Comparison of ENCODE assay signal across 8 cellular contexts in genomic region chr9:135500071-135500524, GRCh38. TPM values are rescaled to one million over a fixed set of nuclear protein-coding genes. Genes with fewer than 3 reads are reported as not detected.
DNase-seq lines count a peak whose midpoint lies in the region; ATAC-seq, FAIRE-seq and TF ChIP-seq lines count a peak whose summit lies in the region.

No MANE protein-coding gene starts in this region.

- peak overlapping the region; percentile 90 for H3K4me3 ChIP-seq in BE2C (ENCODE audit: low read depth, low read length)
- peak overlapping the region; percentile 87 for H3K4me3 ChIP-seq in H7 (ENCODE audit: insufficient read depth, low read depth, low read length)
- peak overlapping the region; percentile 68 for H3K4me3 ChIP-seq in fibroblast of mammary gland (ENCODE audit: control insufficient read depth, low read depth, low read length)
- peak overlapping the region; percentile 86 to 98 (median 90) for H3K4me3 ChIP-seq in pancreas

- intact Hi-C loops in pancreas (cut with DNase I) = no loop called here

- H3K27me3 ChIP-seq in BE2C = no peaks in the 10 kb centered on the region
- H3K27me3 ChIP-seq in H7 (ENCODE audit: control insufficient read depth, insufficient read depth, low read length) = no peaks in the 10 kb centered on the region; the same call in 1 of the 2 replicates
- H3K27me3 ChIP-seq in pancreas = no peaks in the 10 kb centered on the region

- H3K4me1 ChIP-seq in BE2C (no peaks in the 10 kb centered on the region), pancreas (peaks cover 0 to 11% (median 3%) of the 10 kb centered on the region in 3 donors)

- FAIRE-seq in pancreas (lab: Jason Lieb, UNC) = no peak
- FAIRE-seq in frontal cortex (lab: Jason Lieb, UNC) = no peak

- ATAC-seq in pancreas = peak in 3 of 4 donors; percentile 16 to 31 (median 22)
- ATAC-seq in GM18858 (IDR thresholded peaks at IDR 0.05; ENCODE audit: unreplicated experiment) = no peak

- WGBS in pancreas, 2 donors = 0% methylated on average over 26 to 29 of the region's 29 CpGs

- peaks cover 34% of the 10 kb centered on the region for H3K36me3 ChIP-seq in BE2C
- H3K36me3 ChIP-seq in H7 (replicated peaks; ENCODE audit: control insufficient read depth, insufficient read depth, low read length) = peaks cover 18% of the 10 kb centered on the region
- peaks cover 2 to 12% (median 7%) of the 10 kb centered on the region in 3 donors for H3K36me3 ChIP-seq in pancreas

- H3K9me3 ChIP-seq in BE2C (no peaks in the 10 kb centered on the region), pancreas (no peaks in the 10 kb centered on the region)

- no peak for DNase-seq in BE2C
- no peak for DNase-seq in H7
- peak; percentile 34 for DNase-seq in SW480 (ENCODE audit: low spot score)
- peak; percentile 47 for DNase-seq in fibroblast of mammary gland (ENCODE audit: low read depth)
- no peak for DNase-seq in pancreas
- DNase-seq in occipital lobe (lab: John Stamatoyannopoulos, UW) = no peak
- no peak for DNase-seq in frontal cortex (ENCODE audit: low spot score in 2 of 2)

- H3K27ac ChIP-seq in pancreas = peak overlapping the region; percentile 55 to 75 (median 70)

- TF ChIP-seq CTCF in BE2C (IDR thresholded peaks at IDR 0.05; ENCODE audit: low read depth, low read length) = no peak
- no peak for TF ChIP-seq CTCF in fibroblast of mammary gland (conservative IDR thresholded peaks at IDR 0.05; ENCODE audit: control insufficient read depth, insufficient read depth, low read depth, low read length)
- no peak for TF ChIP-seq CTCF in pancreas (IDR thresholded peaks at IDR 0.05)

RNA-seq across cellular contexts. Expression of gene MRPS2, which starts 0.4 kb away (rescaled TPM):
- 553 TPM for polyA plus RNA-seq in BE2C (2012; ENCODE audit: insufficient read depth, insufficient read length, low read depth)
- 115 and 121 TPM in 2 replicates for total RNA-seq in H7 (2014; rRNA removed; shearing (Covaris generic))
- total RNA-seq in pancreas (10 to 100 TPM; 16.0 to 22.4 (median 18.8) TPM), occipital lobe (9.7 TPM), frontal cortex (13.9 TPM)
- 10 to 100 TPM; 30.3 to 34.9 TPM for polyA plus RNA-seq in pancreas

RNA-seq across cellular contexts. Expression of gene PPP1R26, which starts 20.5 kb away (rescaled TPM):
- 12.8 TPM for polyA plus RNA-seq in BE2C (2012; ENCODE audit: insufficient read depth, insufficient read length, low read depth)
- total RNA-seq in H7 (2014; rRNA removed; shearing (Covaris generic)) = 40.8 and 58.8 TPM in 2 replicates
- total RNA-seq in pancreas (10 to 100 TPM in 5 of 6 donors, 1 to 10 TPM in 1; 9.4 to 20.0 (median 12.1) TPM), occipital lobe (38.5 TPM), frontal cortex (35.5 TPM)
- polyA plus RNA-seq in pancreas = 10 to 100 TPM; 12.9 to 14.9 TPM

RNA-seq across cellular contexts. Expression of gene LCN1, which starts 21.1 kb away (rescaled TPM):
- polyA plus RNA-seq in BE2C (2012; ENCODE audit: insufficient read depth, insufficient read length, low read depth) = 13.4 TPM
- total RNA-seq in H7 (2014; rRNA removed; shearing (Covaris generic)) = not detected in 2 replicates
- total RNA-seq in pancreas (not detected), occipital lobe (not detected), frontal cortex (not detected)
- polyA plus RNA-seq in pancreas = not detected

RNA-seq across cellular contexts. Expression of gene OBP2A, which starts 45.8 kb away (rescaled TPM):
- not detected for polyA plus RNA-seq in BE2C (2012; ENCODE audit: insufficient read depth, insufficient read length, low read depth)
- not detected in 2 replicates for total RNA-seq in H7 (2014; rRNA removed; shearing (Covaris generic))
- total RNA-seq in pancreas (not detected), occipital lobe (not detected), frontal cortex (not detected)
- polyA plus RNA-seq in pancreas = not detected

Comparison
In these comparisons a context has a peak if more than half of its experiments do, and no peak if none do; other contexts are left out.
1. DNase-seq: peak in SW480 (single experiment) and fibroblast of mammary gland (single experiment); none in BE2C (single experiment), H7 (single experiment), pancreas (0 of 6), occipital lobe (single experiment) and frontal cortex (0 of 2).
2. Peak in every context shown above with its lines, with median percentiles within 50 percentile points of each other: H3K4me3 ChIP-seq.